ENCODE assay signal across 2 cellular contexts in genomic region chr1:35290452-35290851, GRCh38.
TF ChIP-seq lines count a peak whose summit lies in the region.

No MANE protein-coding gene starts in this region.

TF ChIP-seq in HepG2, 621 proteins besides CTCF, POLR2A, EP300 and RAD21:
- TF ChIP-seq SOX13 (IDR thresholded peaks at IDR 0.05) = no peak
- no peak for TF ChIP-seq SOX13 (CRISPR knock-in tag; conservative IDR thresholded peaks at IDR 0.05 in 1 of 2, IDR thresholded peaks at IDR 0.05 in 1 of 2)
- TF ChIP-seq ZNF543 (CRISPR knock-in tag; IDR thresholded peaks at IDR 0.05) = no peak
- no peak for TF ChIP-seq ZNF432 (CRISPR knock-in tag; IDR thresholded peaks at IDR 0.05; ENCODE audit: borderline replicate concordance)
- TF ChIP-seq ZNF224 (CRISPR knock-in tag; IDR thresholded peaks at IDR 0.05) = no peak
- no peak for TF ChIP-seq ZNF142 (CRISPR knock-in tag; IDR thresholded peaks at IDR 0.05)
- TF ChIP-seq ZNF121 (CRISPR knock-in tag; IDR thresholded peaks at IDR 0.05) = peak; percentile 84

TF ChIP-seq in K562, 482 proteins besides CTCF, POLR2A, EP300 and RAD21:
- TF ChIP-seq ZNF121 (CRISPR knock-in tag; conservative IDR thresholded peaks at IDR 0.05) (peak; percentile 92), ARID2 (IDR thresholded peaks at IDR 0.05) (no peak)
